ENCODE assay signal across 35 cellular contexts in the genomic region with DNA sequence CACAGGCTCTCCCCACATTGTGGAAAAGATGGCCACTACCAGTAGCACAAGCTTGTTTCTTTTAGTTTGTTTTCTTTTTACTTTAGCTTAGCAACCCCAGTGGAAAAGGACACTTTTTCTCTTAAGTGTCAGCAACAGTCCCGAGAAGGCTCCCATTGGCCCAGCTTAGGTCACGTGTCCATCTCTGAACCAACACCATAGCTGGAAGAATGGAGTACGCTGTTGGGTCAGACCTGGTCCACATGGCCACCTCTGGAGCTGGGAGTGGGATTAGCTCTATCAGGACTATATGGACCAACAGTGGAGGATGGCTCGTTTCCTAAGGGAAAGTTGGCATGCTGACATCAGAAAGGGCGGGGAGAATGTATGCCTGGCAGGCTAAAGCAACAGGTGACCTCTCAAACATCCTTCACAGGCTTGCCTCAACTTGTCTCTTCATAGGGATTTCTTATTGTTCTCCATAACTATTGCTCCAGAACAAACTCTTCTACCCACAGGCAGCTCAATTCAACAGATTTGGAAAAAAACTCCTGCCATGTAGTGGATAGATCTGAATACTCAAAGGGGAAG. TPM values are rescaled to one million over a fixed set of nuclear protein-coding genes. Genes with fewer than 3 reads are reported as not detected.
"Had no signal": no experiment of that assay in that cellular context is flagged by ENCODE, and none has a peak within 500 bp of the region (broad histone marks: within the 10 kb centered on the region; RNA-seq: fewer than 3 reads in every experiment).

No MANE protein-coding gene starts in this region.

- H3K4me3 Mint-ChIP-seq: activated CD4-positive, alpha-beta T cell treated with anti-CD3 and anti-CD28 coated beads for 36 hours; activated CD4-positive, alpha-beta T cell treated with anti-CD3 and anti-CD28 coated beads, Interleukin-2, amount 10 ng/mL, durations not matched to agents 7 days and 5 days; activated CD8-positive, alpha-beta T cell treated with anti-CD3 and anti-CD28 coated beads, Interleukin-2, amount 10 ng/mL, durations not matched to agents 7 days and 5 days; activated T-cell treated with anti-CD3 and anti-CD28 coated beads, Interleukin-2, amount 50 U/mL, for 24 hours had no signal

- DNase-seq: activated CD4-positive, alpha-beta T cell treated with anti-CD3 and anti-CD28 coated beads for 36 hours; activated CD4-positive, alpha-beta T cell treated with anti-CD3 and anti-CD28 coated beads, Interleukin-2, amount 10 ng/mL, durations not matched to agents 7 days and 5 days; activated CD4-positive, alpha-beta T cell treated with anti-CD3 and anti-CD28 coated beads, Interleukin-2, amount 50 U/mL, for 48 hours; activated CD8-positive, alpha-beta T cell treated with anti-CD3 and anti-CD28 coated beads, Interleukin-2, amount 10 ng/mL, durations not matched to agents 7 days and 5 days; activated gamma-delta T cell; activated naive CD4-positive, alpha-beta T cell treated with Interleukin-2 at 50 U/mL for 16 hours; activated T-cell treated with anti-CD3 and anti-CD28 coated beads, Interleukin-2, amount 50 U/mL, for 24 hours; adrenal gland; body of pancreas; central memory CD4-positive, alpha-beta T cell; NCI-H1105; NCI-H1417 treated with DMSO at 0.1 percent for 48 hours; NCI-H187 treated with DMSO at 0.1 percent for 48 hours; NCI-H2081 treated with DMSO at 0.1 percent for 48 hours; NCI-H2171; NCI-H510A; NCI-H526; NCI-H748 treated with DMSO at 0.1 percent for 48 hours; NK-92 treated with Interleukin-12 subunit alpha and Interleukin-12 subunit beta, amount 100 ng/mL, for 24 hours; PC-3; SHP77; T1000 had no signal

- H3K9ac ChIP-seq: KMS-11 had no signal

- H3K9me3 Mint-ChIP-seq: activated CD4-positive, alpha-beta T cell treated with anti-CD3 and anti-CD28 coated beads, Interleukin-2, amount 10 ng/mL, durations not matched to agents 7 days and 5 days; activated naive CD4-positive, alpha-beta T cell treated with anti-CD3 and anti-CD28 coated beads, Interleukin-2, amount 50 U/mL, for 72 hours; activated T-cell treated with anti-CD3 and anti-CD28 coated beads, Interleukin-2, amount 50 U/mL, for 24 hours; activated T-helper 2 cell treated with anti-CD3 and anti-CD28 coated beads, Interferon-gamma antibody, Interleukin-2, Interleukin-4, amounts not matched to agents 10 μg/mL and 5 μg/mL and 100 μg/mL, durations not matched to agents 14 hours and 24 hours and 36 hours had no signal

- FAIRE-seq: astrocyte, RCC 7860 had no signal

- ATAC-seq: activated CD4-positive, alpha-beta T cell treated with anti-CD3 and anti-CD28 coated beads for 36 hours; activated CD4-positive, CD25-positive, alpha-beta regulatory T cell treated with anti-CD3 and anti-CD28 coated beads, Interleukin-2, amount 50 U/mL, for 24 hours; activated CD8-positive, alpha-beta T cell treated with anti-CD3 and anti-CD28 coated beads, Interleukin-2, amount 10 ng/mL, durations not matched to agents 7 days and 5 days; activated naive CD4-positive, alpha-beta T cell treated with anti-CD3 and anti-CD28 coated beads, Interleukin-2, amount 50 U/mL, for 72 hours; body of pancreas; PC-3 had no signal

- H3K9me3 ChIP-seq: adrenal gland, body of pancreas, SJCRH30 had no signal

- H3K27me3 ChIP-seq: body of pancreas, SJCRH30 had no signal

- H3K4me3 ChIP-seq: adrenal gland, body of pancreas, SJCRH30, SK-N-MC had no signal

- H3K4me1 ChIP-seq: adrenal gland, body of pancreas had no signal

- H3K4me2 ChIP-seq: KMS-11 had no signal

- H3K4me1 Mint-ChIP-seq: activated CD4-positive, alpha-beta T cell treated with anti-CD3 and anti-CD28 coated beads for 36 hours; activated CD4-positive, alpha-beta T cell treated with anti-CD3 and anti-CD28 coated beads, Interleukin-2, amount 10 ng/mL, durations not matched to agents 7 days and 5 days had no signal

- H3K27ac ChIP-seq: adrenal gland, body of pancreas, KMS-11, RWPE1, SJCRH30, SK-N-MC had no signal

- H3K36me3 ChIP-seq: adrenal gland, SJCRH30 had no signal

- H3K27ac Mint-ChIP-seq: activated CD4-positive, alpha-beta T cell treated with anti-CD3 and anti-CD28 coated beads for 36 hours; activated CD4-positive, alpha-beta T cell treated with anti-CD3 and anti-CD28 coated beads, Interleukin-2, amount 10 ng/mL, durations not matched to agents 7 days and 5 days; activated CD8-positive, alpha-beta T cell treated with anti-CD3 and anti-CD28 coated beads, Interleukin-2, amount 10 ng/mL, durations not matched to agents 7 days and 5 days; activated naive CD4-positive, alpha-beta T cell treated with anti-CD3 and anti-CD28 coated beads, Interleukin-2, amount 50 U/mL, for 72 hours; activated T-cell treated with anti-CD3 and anti-CD28 coated beads, Interleukin-2, amount 50 U/mL, for 24 hours; activated T-helper 2 cell treated with anti-CD3 and anti-CD28 coated beads, Interferon-gamma antibody, Interleukin-2, Interleukin-4, amounts not matched to agents 10 μg/mL and 5 μg/mL and 100 μg/mL, durations not matched to agents 14 hours and 24 hours and 36 hours had no signal

- H3K36me3 Mint-ChIP-seq: activated naive CD4-positive, alpha-beta T cell treated with anti-CD3 and anti-CD28 coated beads, Interleukin-2, amount 50 U/mL, for 72 hours had no signal

RNA-seq across cellular contexts. Expression of a gene that starts 27.6 kb away (rescaled TPM):
- total RNA-seq: activated CD4-positive, alpha-beta T cell treated with anti-CD3 and anti-CD28 coated beads, Interleukin-2, amount 10 ng/mL, durations not matched to agents 7 days and 5 days; activated CD8-positive, alpha-beta T cell treated with anti-CD3 and anti-CD28 coated beads, Interleukin-2, amount 10 ng/mL, durations not matched to agents 7 days and 5 days; activated T-helper 2 cell treated with anti-CD3 and anti-CD28 coated beads, Interferon-gamma antibody, Interleukin-2, Interleukin-4, amounts not matched to agents 10 μg/mL and 5 μg/mL and 100 μg/mL, durations not matched to agents 14 hours and 24 hours and 36 hours; astrocyte; body of pancreas; cerebellum; LHCN-M2; PC-3; T-helper 1 cell treated with Interleukin-12 subunit alpha and Interleukin-12 subunit beta and Interleukin-4 antibody, amounts not matched to agents 30 ng/mL and 1 ng/mL, for 36 hours; T-helper 2 cell treated with Interferon-gamma antibody and Interleukin-4, amounts not matched to agents 100 ng/mL and 5 ng/mL, for 36 hours had no signal

RNA-seq across cellular contexts. Expression of a gene that starts 29.2 kb away (rescaled TPM):
- total RNA-seq: LHCN-M2 had no signal
